9 cellular contexts compared by ENCODE assay signal in the genomic region with DNA sequence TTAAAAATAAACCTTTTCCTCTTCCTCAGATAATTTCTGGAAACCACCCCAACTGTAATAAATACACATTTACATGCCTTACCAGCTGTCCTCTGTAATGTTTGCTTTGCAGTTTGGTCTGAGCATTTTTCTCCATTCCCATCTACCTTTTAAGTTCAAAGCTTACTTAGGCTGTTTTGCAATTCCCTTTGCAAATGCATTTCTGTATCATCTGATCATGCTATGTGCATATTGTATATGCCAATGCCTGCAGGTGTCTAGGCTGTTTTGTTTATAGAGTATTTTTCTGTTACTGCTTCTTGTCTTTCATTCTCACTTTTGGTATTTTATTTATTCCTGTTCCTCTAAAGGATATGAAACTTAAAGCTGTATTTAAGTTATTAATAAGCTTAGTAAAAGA.
DNase-seq lines count a peak whose midpoint lies in the region; ATAC-seq and TF ChIP-seq lines count a peak whose summit lies in the region.
"Had no signal": no experiment of that assay in that cellular context is flagged by ENCODE, and none has a peak within 500 bp of the region (broad histone marks: within the 10 kb centered on the region; RNA-seq: fewer than 3 reads in every experiment).

No MANE protein-coding gene starts in this region.

- H3K27me3 ChIP-seq in skeletal muscle satellite cell (ENCODE audit: control insufficient read depth, insufficient read depth, low read length) (no peaks in the 10 kb centered on the region), adrenal gland (no peaks in the 10 kb centered on the region)

- H3K36me3 ChIP-seq in skeletal muscle satellite cell (ENCODE audit: insufficient read depth, low read length) (no peaks in the 10 kb centered on the region), adrenal gland (replicated peaks in 1 of 2) (no peaks in the 10 kb centered on the region)

- H3K4me2 ChIP-seq in skeletal muscle satellite cell (ENCODE audit: low read length) = peak overlapping the region; percentile 24

- no peak overlapping the region for H3K9ac ChIP-seq in skeletal muscle satellite cell (ENCODE audit: low read depth, low read length)

- DNase-seq in HuH-7.5 (ENCODE audit: low spot score) = peak; percentile 12
- no peak for DNase-seq in stimulated activated CD4-positive, alpha-beta T cell treated with anti-CD3 and anti-CD28 coated beads, Interleukin-15, amount 100 ng/mL, for 24 hours
- DNase-seq in GM13977 (ENCODE audit: low spot score) = no peak
- no peak for DNase-seq in adrenal gland
- DNase-seq: NCI-H1048 had no signal

- ATAC-seq in GM19351 (IDR thresholded peaks at IDR 0.05; ENCODE audit: unreplicated experiment) (peak; percentile 66), HG02678 (IDR thresholded peaks at IDR 0.05; ENCODE audit: unreplicated experiment) (peak; percentile 64), GM18519 (IDR thresholded peaks at IDR 0.05; ENCODE audit: low FRiP score, unreplicated experiment) (no peak)

- TF ChIP-seq CTCF in GM13977 (IDR thresholded peaks at IDR 0.05; ENCODE audit: extremely low read depth, insufficient read depth, missing control alignments) (no peak), adrenal gland (IDR thresholded peaks at IDR 0.05) (no peak)

- H3K4me1 ChIP-seq in skeletal muscle satellite cell (ENCODE audit: control insufficient read depth, insufficient read depth, low read length) = peaks cover 46% of the 10 kb centered on the region
- peaks cover 0 to 14% of the 10 kb centered on the region in 2 donors for H3K4me1 ChIP-seq in adrenal gland (replicated peaks in 1 of 2)

- TF ChIP-seq POLR2A in adrenal gland (IDR thresholded peaks at IDR 0.05) = no peak

- intact Hi-C loops in adrenal gland (cut with DNase I) = no loop called here

- no peak overlapping the region for H3K27ac ChIP-seq in adrenal gland

- in situ Hi-C loops in GM13977 (cut with MboI; ENCODE audit: low pct_unique_long_range_greater_than_20kb, low sequenced_read_pairs, unreplicated experiment) = no loop called here

- H3K9me3 ChIP-seq in skeletal muscle satellite cell (replicated peaks; ENCODE audit: low read length) = no peaks in the 10 kb centered on the region
- H3K9me3 ChIP-seq in adrenal gland (replicated peaks in 1 of 3) = no peaks in the 10 kb centered on the region

- H3K4me3 ChIP-seq in skeletal muscle satellite cell (ENCODE audit: low read length) = no peak overlapping the region
- no peak overlapping the region for H3K4me3 ChIP-seq in adrenal gland
